Comparison of ENCODE assay signal across 26 cellular contexts in the genomic region with DNA sequence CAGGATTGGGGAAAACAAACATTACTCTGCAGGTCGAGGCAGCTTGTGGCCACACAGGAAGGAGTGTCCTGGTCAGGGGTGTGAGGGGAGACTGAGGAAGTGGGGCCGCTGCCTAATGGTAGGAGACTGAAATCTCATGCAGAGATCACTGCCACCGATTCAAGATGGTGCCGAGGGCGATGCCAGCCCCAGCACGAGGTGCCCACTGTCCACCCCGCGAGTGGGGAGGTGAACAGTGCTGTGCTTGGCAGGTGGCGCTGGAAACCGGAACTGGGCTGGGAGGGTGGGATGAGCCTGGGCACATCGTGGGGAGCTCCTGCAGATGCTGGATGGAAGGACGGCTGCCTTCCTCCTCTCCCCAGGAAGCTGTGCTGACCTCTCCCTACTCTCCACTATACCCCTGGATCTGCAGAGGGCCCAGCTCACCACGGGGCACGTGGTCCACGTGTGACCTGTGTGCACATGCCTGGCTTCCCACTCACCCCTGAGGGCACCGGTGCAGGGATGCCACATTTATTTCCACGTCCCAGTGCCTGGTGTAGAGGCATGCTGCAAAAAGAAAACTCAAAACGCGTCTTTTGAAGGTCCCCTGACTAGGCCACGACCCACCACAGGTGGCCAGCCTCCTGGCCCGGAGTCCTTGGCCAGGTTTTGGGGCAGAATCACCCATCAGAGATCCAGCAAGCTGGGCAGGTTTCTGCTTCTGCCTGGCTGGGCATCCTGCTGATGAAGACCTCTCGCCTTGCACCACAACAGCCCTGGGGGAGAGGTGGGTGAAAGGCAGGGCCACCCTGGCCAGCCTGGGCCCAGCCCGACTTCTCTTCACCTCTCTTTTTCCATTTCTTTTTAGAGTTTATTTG.
"Had no signal": no experiment of that assay in that cellular context is flagged by ENCODE, and none has a peak within 500 bp of the region (broad histone marks: within the 10 kb centered on the region; RNA-seq: fewer than 3 reads in every experiment).

No MANE protein-coding gene starts in this region.

- H3K36me3 Mint-ChIP-seq: activated CD4-positive, alpha-beta memory T cell treated with anti-CD3 and anti-CD28 coated beads for 36 hours; activated naive CD8-positive, alpha-beta T cell treated with anti-CD3 and anti-CD28 coated beads, Interleukin-2, amount 10 ng/mL, durations not matched to agents 7 days and 5 days had no signal

- H3K4me3 Mint-ChIP-seq: activated CD4-positive, alpha-beta memory T cell treated with anti-CD3 and anti-CD28 coated beads for 36 hours; activated CD4-positive, alpha-beta T cell treated with anti-CD3 and anti-CD28 coated beads, Interleukin-2, amount 10 ng/mL, durations not matched to agents 7 days and 5 days; activated naive CD8-positive, alpha-beta T cell treated with anti-CD3 and anti-CD28 coated beads, Interleukin-2, amount 10 ng/mL, durations not matched to agents 7 days and 5 days; activated T-helper 17 cell treated with anti-CD3 and anti-CD28 coated beads, Interleukin-2, amount 50 U/mL, for 72 hours; central memory CD8-positive, alpha-beta T cell; T-helper 1 cell treated with Interleukin-12 subunit alpha and Interleukin-12 subunit beta and Interleukin-4 antibody, amounts not matched to agents 30 μg/mL and 1 μg/mL, for 36 hours had no signal

- DNase-seq: activated CD4-positive, alpha-beta memory T cell treated with anti-CD3 and anti-CD28 coated beads for 36 hours; activated CD4-positive, alpha-beta T cell treated with anti-CD3 and anti-CD28 coated beads, Interleukin-2, amount 10 ng/mL, durations not matched to agents 7 days and 5 days; activated CD4-positive, CD25-positive, alpha-beta regulatory T cell; activated naive CD4-positive, alpha-beta T cell treated with anti-CD3 and anti-CD28 coated beads, Interleukin-2, amount 50 U/mL, for 16 hours; activated naive CD8-positive, alpha-beta T cell treated with anti-CD3 and anti-CD28 coated beads, Interleukin-2, amount 10 ng/mL, durations not matched to agents 7 days and 5 days; activated T-cell treated with anti-CD3 and anti-CD28 coated beads for 4 hours; activated T-cell treated with anti-CD3 and anti-CD28 coated beads, Interleukin-2, amount 50 U/mL, for 48 hours; adrenal gland; anterior cingulate cortex; Karpas-422; MM.1S; NCI-H1105; NCI-H1436; NCI-H1694 treated with DMSO at 0.1 percent for 48 hours; NCI-H2029 treated with DMSO at 0.1 percent for 48 hours; NCI-H345; NCI-H510A; NCI-H526 treated with DMSO at 0.1 percent for 48 hours; NCI-H82; NK-92 treated with Interleukin-12 subunit alpha and Interleukin-12 subunit beta, amount 100 ng/mL, for 24 hours; PC-3; SHP77 had no signal

- H3K27ac ChIP-seq: adrenal gland had no signal

- H3K27me3 ChIP-seq: adrenal gland had no signal

- H3K27me3 Mint-ChIP-seq: activated CD4-positive, alpha-beta memory T cell treated with anti-CD3 and anti-CD28 coated beads for 36 hours; activated CD4-positive, alpha-beta T cell treated with anti-CD3 and anti-CD28 coated beads, Interleukin-2, amount 10 ng/mL, durations not matched to agents 7 days and 5 days; activated naive CD8-positive, alpha-beta T cell treated with anti-CD3 and anti-CD28 coated beads, Interleukin-2, amount 10 ng/mL, durations not matched to agents 7 days and 5 days; activated T-helper 17 cell treated with anti-CD3 and anti-CD28 coated beads, Interleukin-2, amount 50 U/mL, for 72 hours had no signal

- H3K36me3 ChIP-seq: adrenal gland had no signal

- H3K4me3 ChIP-seq: adrenal gland, K562 had no signal

- H3K27ac Mint-ChIP-seq: activated CD4-positive, alpha-beta memory T cell treated with anti-CD3 and anti-CD28 coated beads for 36 hours; activated CD4-positive, alpha-beta T cell treated with anti-CD3 and anti-CD28 coated beads, Interleukin-2, amount 10 ng/mL, durations not matched to agents 7 days and 5 days; activated naive CD8-positive, alpha-beta T cell treated with anti-CD3 and anti-CD28 coated beads, Interleukin-2, amount 10 ng/mL, durations not matched to agents 7 days and 5 days; activated T-helper 17 cell treated with anti-CD3 and anti-CD28 coated beads, Interleukin-2, amount 50 U/mL, for 72 hours; T-helper 1 cell treated with Interleukin-12 subunit alpha and Interleukin-12 subunit beta and Interleukin-4 antibody, amounts not matched to agents 30 μg/mL and 1 μg/mL, for 36 hours had no signal

- H3K9me3 ChIP-seq: adrenal gland had no signal

- H3K4me1 ChIP-seq: adrenal gland had no signal

- H3K4me1 Mint-ChIP-seq: activated CD4-positive, alpha-beta T cell treated with anti-CD3 and anti-CD28 coated beads, Interleukin-2, amount 10 ng/mL, durations not matched to agents 7 days and 5 days; activated naive CD8-positive, alpha-beta T cell treated with anti-CD3 and anti-CD28 coated beads, Interleukin-2, amount 10 ng/mL, durations not matched to agents 7 days and 5 days; activated T-helper 17 cell treated with anti-CD3 and anti-CD28 coated beads, Interleukin-2, amount 50 U/mL, for 72 hours; central memory CD8-positive, alpha-beta T cell had no signal

- ATAC-seq: activated T-helper 17 cell treated with anti-CD3 and anti-CD28 coated beads, Interleukin-2, amount 50 U/mL, for 72 hours; K562; PC-3 had no signal
